Comparison of ENCODE assay signal across 29 cellular contexts in genomic region chr19:45713141-45713540, GRCh38. TPM values are rescaled to one million over a fixed set of nuclear protein-coding genes. Genes with fewer than 3 reads are reported as not detected.
"Had no signal": no experiment of that assay in that cellular context is flagged by ENCODE, and none has a peak within 500 bp of the region (broad histone marks: within the 10 kb centered on the region; RNA-seq: fewer than 3 reads in every experiment).

No MANE protein-coding gene starts in this region.

- H3K4me3 ChIP-seq: MG63, SJCRH30 had no signal

- H3K9ac ChIP-seq: SK-N-SH had no signal

- ATAC-seq: activated naive CD4-positive, alpha-beta T cell treated with anti-CD3 and anti-CD28 coated beads, Interleukin-2, amount 50 U/mL, for 72 hours; activated naive CD8-positive, alpha-beta T cell treated with anti-CD3 and anti-CD28 coated beads, Interleukin-2, amount 50 U/mL, for 24 hours; activated T-cell treated with anti-CD3 and anti-CD28 coated beads, Interleukin-2, amount 50 U/mL, for 4 hours had no signal

- H3K27ac ChIP-seq: SJCRH30, VCaP had no signal

- FAIRE-seq: astrocyte had no signal

- DNase-seq: activated CD4-positive, alpha-beta memory T cell treated with anti-CD3 and anti-CD28 coated beads for 36 hours; activated CD4-positive, alpha-beta T cell treated with anti-CD3 and anti-CD28 coated beads, Interleukin-2, amount 10 ng/mL, durations not matched to agents 7 days and 5 days; activated CD4-positive, CD25-positive, alpha-beta regulatory T cell; activated CD8-positive, alpha-beta memory T cell treated with anti-CD3 and anti-CD28 coated beads for 24 hours; activated effector memory CD4-positive, alpha-beta T cell treated with anti-CD3 and anti-CD28 coated beads, Interleukin-2, amount 50 U/mL, for 16 hours; activated naive CD4-positive, alpha-beta T cell treated with Interleukin-2 at 50 U/mL for 16 hours; activated naive CD8-positive, alpha-beta T cell treated with anti-CD3 and anti-CD28 coated beads, Interleukin-2, amount 50 U/mL, for 24 hours; activated T-cell treated with anti-CD3 and anti-CD28 coated beads, Interleukin-2, amount 50 U/mL, for 4 hours; amygdala; MG63; MV-4-11; NCI-H1092 treated with DMSO at 0.1 percent for 48 hours; NCI-H1417 treated with DMSO at 0.1 percent for 48 hours; NCI-H1694; NCI-H2029 treated with DMSO at 0.1 percent for 48 hours; NCI-H345; NCI-H510A; NCI-H526 treated with DMSO at 0.1 percent for 48 hours; NCI-H82; Right ventricle myocardium superior; SJCRH30; SK-N-SH; T-helper 1 cell had no signal

- H3K27me3 ChIP-seq: MG63, SJCRH30 had no signal

- H3K9me3 ChIP-seq: MG63, SJCRH30, SK-N-SH had no signal

- H3K4me2 ChIP-seq: SK-N-SH had no signal

RNA-seq across cellular contexts. Expression of gene MEIOSIN, which starts 20.1 kb away (rescaled TPM):
- total RNA-seq: activated CD4-positive, alpha-beta memory T cell treated with anti-CD3 and anti-CD28 coated beads for 36 hours; activated CD4-positive, alpha-beta T cell treated with anti-CD3 and anti-CD28 coated beads, Interleukin-2, amount 10 ng/mL, durations not matched to agents 7 days and 5 days; activated T-cell treated with anti-CD3 and anti-CD28 coated beads, Interleukin-2, amount 50 U/mL, for 4 hours; astrocyte; OCI-LY7; Right ventricle myocardium superior; RPMI7951; SJCRH30; T-helper 2 cell treated with Interferon-gamma antibody and Interleukin-4, amounts not matched to agents 100 ng/mL and 5 ng/mL, for 36 hours had no signal

RNA-seq across cellular contexts. Expression of gene GIPR, which starts 45.1 kb away (rescaled TPM):
- total RNA-seq: RPMI7951 had no signal
